8 cellular contexts compared by ENCODE assay signal in genomic region chrX:9465380-9466114, GRCh38. TPM values are rescaled to one million over a fixed set of nuclear protein-coding genes. Genes with fewer than 3 reads are reported as not detected.
DNase-seq lines count a peak whose midpoint lies in the region; ATAC-seq and TF ChIP-seq lines count a peak whose summit lies in the region.

No MANE protein-coding gene starts in this region.

- ATAC-seq in GM21423 (IDR thresholded peaks at IDR 0.05; ENCODE audit: unreplicated experiment) = peak; percentile 16
- peak; percentile 5 to 6 for ATAC-seq in left cardiac atrium
- peak; percentile 7 to 15 for ATAC-seq in gastrocnemius medialis
- ATAC-seq in HG03442 (IDR thresholded peaks at IDR 0.05; ENCODE audit: unreplicated experiment) = no peak
- no peak for ATAC-seq in GM18870 (IDR thresholded peaks at IDR 0.05; ENCODE audit: unreplicated experiment)

- H3K27ac ChIP-seq in gastrocnemius medialis = peak overlapping the region; percentile 82 to 85 (median 84)

- in situ Hi-C loops in gastrocnemius medialis (cut with MboI; ENCODE audit: low sequenced_read_pairs in 4 of 4) = no loop called here

- POLR2A ChIA-PET in BJ (lab: Charles Lee) = no interaction called here

- peaks cover 3 to 10% of the 10 kb centered on the region in 2 donors for H3K4me1 ChIP-seq in gastrocnemius medialis

- H3K36me3 ChIP-seq in BJ (ENCODE audit: control insufficient read depth, insufficient read depth, low read length) (no peaks in the 10 kb centered on the region), gastrocnemius medialis (no peaks in the 10 kb centered on the region)

- TF ChIP-seq CTCF in BJ (IDR thresholded peaks at IDR 0.05; ENCODE audit: insufficient read depth, low read depth, low read length) (no peak), gastrocnemius medialis (IDR thresholded peaks at IDR 0.05 in 4 of 5, conservative IDR thresholded peaks at IDR 0.05 in 1 of 5) (peak in 1 of 5 experiments; percentile 2)

- H3K4me3 ChIP-seq in BJ (ENCODE audit: low read depth, low read length) (peak overlapping the region; percentile 64), gastrocnemius medialis (peak overlapping the region; percentile 64 to 76 (median 72))

- H3K9me3 ChIP-seq in gastrocnemius medialis = no peaks in the 10 kb centered on the region

- no peak for DNase-seq in BJ (ENCODE audit: low read depth)
- DNase-seq in NCI-H748 treated with DMSO at 0.1 percent for 48 hours (lab: John Stamatoyannopoulos, UW) = peak; percentile 6
- DNase-seq in activated gamma-delta T cell treated with anti-CD3 and anti-CD28 coated beads, Interleukin-2, amount 50 U/mL, for 16 hours (ENCODE audit: low read depth) = peak; percentile 20
- DNase-seq in left cardiac atrium = peak; percentile 28
- DNase-seq in gastrocnemius medialis = peak in 1 of 2 donors; percentile 12

- CTCF ChIA-PET in BJ (lab: Yijun Ruan, JAX) = no interaction called here

- intact Hi-C loops in left cardiac atrium (cut with DNase I) = loop anchor here in 1 of 2 donors (10.0 kb wide), 1 partner anchor 209 kb away; no protein-coding TSS in a partner anchor
- intact Hi-C loops in gastrocnemius medialis (cut with DNase I; ENCODE audit: low total_unique reads) = loop anchor here (1.0 to 10.0 kb wide), 4 partner anchors 27 to 1121 kb away; no protein-coding TSS in a partner anchor

- H3K27me3 ChIP-seq in BJ (ENCODE audit: control insufficient read depth, insufficient read depth, low read length) (no peaks in the 10 kb centered on the region), gastrocnemius medialis (peaks cover 0 to 4% (median 0%) of the 10 kb centered on the region in 3 donors)

- TF ChIP-seq POLR2A in gastrocnemius medialis (IDR thresholded peaks at IDR 0.05) = no peak

RNA-seq across cellular contexts. Expression of gene TBL1X, which starts 0.7 kb away (rescaled TPM):
- polyA plus RNA-seq in BJ (2011; rRNA removed) = 11.3 and 13.2 TPM in 2 replicates
- 26.1 and 32.6 TPM in 2 replicates for polyA minus RNA-seq in BJ (2011; rRNA and poly(A)+ RNA removed)
- total RNA-seq in left cardiac atrium = 10 to 100 TPM in 1 of 2 donors, 1 to 10 TPM in 1; 9.4 to 16.7 TPM
- total RNA-seq in gastrocnemius medialis = 10 to 100 TPM in 1 of 4 donors, 1 to 10 TPM in 3; 6.7 to 16.8 (median 8.0) TPM

Comparison
In these comparisons a context has a peak if more than half of its experiments do, and no peak if none do; other contexts are left out.
1. ATAC-seq: peak in GM21423 (single experiment), left cardiac atrium (2 of 2) and gastrocnemius medialis (2 of 2); none in HG03442 (single experiment) and GM18870 (single experiment).